In the genomic region with DNA sequence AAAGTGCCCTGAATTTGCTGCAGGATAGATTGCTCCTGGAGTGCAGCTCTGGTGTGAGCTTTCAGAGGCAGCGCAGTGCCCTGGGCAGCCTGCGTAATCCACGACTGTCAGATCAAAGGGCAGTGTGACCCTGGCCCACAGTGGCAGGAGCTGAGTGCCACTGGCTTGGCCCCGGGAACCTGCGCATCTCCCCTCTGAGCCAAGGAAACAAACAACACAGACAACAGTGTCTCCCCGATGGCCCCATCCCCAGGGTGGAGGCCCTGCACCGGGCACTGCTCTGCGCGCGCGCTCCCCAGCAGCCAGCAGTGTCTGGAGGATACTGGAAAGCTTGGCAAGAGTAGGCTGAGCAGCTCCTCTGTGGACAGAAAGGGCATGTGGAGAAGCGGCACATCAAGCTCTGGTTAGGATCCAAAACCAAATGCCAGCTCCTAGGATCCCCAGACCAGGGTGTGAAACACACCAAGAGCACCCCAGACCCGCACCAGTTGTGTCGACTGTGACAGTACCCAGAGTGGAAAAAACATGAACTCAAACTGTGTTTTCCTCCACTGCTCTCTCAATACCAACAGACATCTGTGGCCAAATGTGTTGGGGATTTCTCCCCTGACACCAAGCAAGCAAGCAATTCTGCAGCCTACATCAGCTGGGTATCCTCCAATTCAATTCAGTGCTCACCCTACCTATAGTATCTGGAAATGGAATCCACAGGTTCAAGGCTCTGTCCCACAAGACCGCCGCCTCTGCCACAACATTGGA, we compare ENCODE assay signal across 12 cellular contexts. TPM values are rescaled to one million over a fixed set of nuclear protein-coding genes. Genes with fewer than 3 reads are reported as not detected.
DNase-seq lines count a peak whose midpoint lies in the region; ATAC-seq and TF ChIP-seq lines count a peak whose summit lies in the region.
"Had no signal": no experiment of that assay in that cellular context is flagged by ENCODE, and none has a peak within 500 bp of the region (broad histone marks: within the 10 kb centered on the region; RNA-seq: fewer than 3 reads in every experiment).

No MANE protein-coding gene starts in this region.

- CTCF ChIA-PET in activated CD8-positive, alpha-beta memory T cell treated with anti-CD3 and anti-CD28 coated beads, Interleukin-2, amount 10 ng/mL, durations not matched to agents 7 days and 5 days (lab: Charles Lee) = interaction anchor here (2.0 to 2.3 kb wide), 2 partner anchors 27 to 72 kb away, joined by 5 to 8 read pairs; a partner anchor contains a TSS
- CTCF ChIA-PET in RWPE1 (lab: Yijun Ruan, JAX) = interaction anchor here (0.8 kb wide), 1 partner anchor 20 kb away, joined by 4 read pairs; no protein-coding TSS in a partner anchor

- POLR2A ChIA-PET in RWPE1 (lab: Yijun Ruan, JAX; ENCODE audit: low non-redundant PET) = no interaction called here

- no peak overlapping the region for H3K4me3 Mint-ChIP-seq in activated CD8-positive, alpha-beta memory T cell treated with anti-CD3 and anti-CD28 coated beads, Interleukin-2, amount 10 ng/mL, durations not matched to agents 7 days and 5 days

- peak overlapping the region; percentile 66 for H3K27ac ChIP-seq in RWPE1
- peak overlapping the region; percentile 59 for H3K27ac ChIP-seq in epithelial cell of prostate

- peak overlapping the region; percentile 90 for H3K27ac Mint-ChIP-seq in activated CD8-positive, alpha-beta memory T cell treated with anti-CD3 and anti-CD28 coated beads, Interleukin-2, amount 10 ng/mL, durations not matched to agents 7 days and 5 days

- no peak for ATAC-seq in activated CD8-positive, alpha-beta memory T cell treated with anti-CD3 and anti-CD28 coated beads, Interleukin-2, amount 10 ng/mL, durations not matched to agents 7 days and 5 days
- ATAC-seq in sciatic nerve (no peak), HG03520 (IDR thresholded peaks at IDR 0.05; ENCODE audit: unreplicated experiment) (no peak)

- TF ChIP-seq CTCF in RWPE1 (conservative IDR thresholded peaks at IDR 0.05; ENCODE audit: low read depth) = no peak

- intact Hi-C loops in sciatic nerve (cut with DNase I) = no loop called here

- H3K4me1 Mint-ChIP-seq in activated CD8-positive, alpha-beta memory T cell treated with anti-CD3 and anti-CD28 coated beads, Interleukin-2, amount 10 ng/mL, durations not matched to agents 7 days and 5 days = peaks cover 80% of the 10 kb centered on the region

- DNase-seq in activated CD8-positive, alpha-beta memory T cell treated with anti-CD3 and anti-CD28 coated beads, Interleukin-2, amount 10 ng/mL, durations not matched to agents 7 days and 5 days = no peak
- DNase-seq in activated CD8-positive, alpha-beta memory T cell treated with anti-CD3 and anti-CD28 coated beads for 24 hours = no peak
- no peak for DNase-seq in RWPE1 (ENCODE audit: low spot score)
- no peak for DNase-seq in epithelial cell of prostate (ENCODE audit: low read depth, low spot score)
- DNase-seq in sciatic nerve (ENCODE audit: low spot score) = peak; percentile 54
- no peak for DNase-seq in NCI-H446 treated with DMSO at 0.1 percent for 48 hours (lab: John Stamatoyannopoulos, UW)
- no peak for DNase-seq in cortex of kidney (lab: John Stamatoyannopoulos, UW)
- DNase-seq: dermis blood vessel endothelial cell, DMS 273 treated with DMSO at 0.1 percent for 48 hours, NCI-H2029 treated with DMSO at 0.1 percent for 48 hours, RPMI8226 had no signal

- no peaks in the 10 kb centered on the region for H3K9me3 Mint-ChIP-seq in activated CD8-positive, alpha-beta memory T cell treated with anti-CD3 and anti-CD28 coated beads, Interleukin-2, amount 10 ng/mL, durations not matched to agents 7 days and 5 days (ENCODE audit: low read depth)

- peaks cover 67% of the 10 kb centered on the region for H3K36me3 Mint-ChIP-seq in activated CD8-positive, alpha-beta memory T cell treated with anti-CD3 and anti-CD28 coated beads, Interleukin-2, amount 10 ng/mL, durations not matched to agents 7 days and 5 days

- no peaks in the 10 kb centered on the region for H3K27me3 Mint-ChIP-seq in activated CD8-positive, alpha-beta memory T cell treated with anti-CD3 and anti-CD28 coated beads, Interleukin-2, amount 10 ng/mL, durations not matched to agents 7 days and 5 days

RNA-seq across cellular contexts. Expression of a gene that starts 26.7 kb away (rescaled TPM):
- 100 to 1,000 TPM; 114 to 173 TPM for total RNA-seq in activated CD8-positive, alpha-beta memory T cell treated with anti-CD3 and anti-CD28 coated beads, Interleukin-2, amount 10 ng/mL, durations not matched to agents 7 days and 5 days
- 72.7 TPM for total RNA-seq in sciatic nerve

RNA-seq across cellular contexts. Expression of a gene that starts 27.5 kb away (rescaled TPM):
- total RNA-seq in activated CD8-positive, alpha-beta memory T cell treated with anti-CD3 and anti-CD28 coated beads, Interleukin-2, amount 10 ng/mL, durations not matched to agents 7 days and 5 days = 10 to 100 TPM; 28.3 to 29.4 TPM
- total RNA-seq in sciatic nerve = 32.5 TPM

RNA-seq across cellular contexts. Expression of a gene that starts 54.3 kb away (rescaled TPM):
- 10 to 100 TPM; 22.4 to 25.4 TPM for total RNA-seq in activated CD8-positive, alpha-beta memory T cell treated with anti-CD3 and anti-CD28 coated beads, Interleukin-2, amount 10 ng/mL, durations not matched to agents 7 days and 5 days
- 6.2 TPM for total RNA-seq in sciatic nerve
